ENCODE assay signal across 24 cellular contexts in the genomic region with DNA sequence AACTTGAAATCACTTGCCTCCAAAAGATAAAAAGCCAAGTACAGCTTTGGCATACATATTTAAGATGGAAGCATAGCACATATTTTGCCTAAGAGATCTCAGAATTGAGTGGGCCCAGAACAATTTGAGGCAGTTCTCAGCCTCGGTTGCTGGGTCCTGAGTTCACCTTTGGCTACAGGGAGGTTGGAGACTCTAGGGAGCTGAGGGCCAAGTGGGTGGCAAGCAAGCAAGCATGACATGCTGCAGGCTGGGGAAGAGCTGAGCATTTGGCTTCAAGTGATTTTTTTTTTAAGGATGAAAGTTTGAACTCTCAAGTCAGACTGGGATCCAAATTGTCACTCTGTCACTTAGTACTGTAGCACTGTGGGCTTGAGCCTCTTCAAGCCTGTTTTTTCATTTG.
DNase-seq lines count a peak whose midpoint lies in the region; ATAC-seq, FAIRE-seq and TF ChIP-seq lines count a peak whose summit lies in the region.
"Had no signal": no experiment of that assay in that cellular context is flagged by ENCODE, and none has a peak within 500 bp of the region (broad histone marks: within the 10 kb centered on the region; RNA-seq: fewer than 3 reads in every experiment).

No MANE protein-coding gene starts in this region.

- no peaks in the 10 kb centered on the region for H3K79me2 ChIP-seq in K562 (ENCODE audit: control insufficient read depth, insufficient read depth, low read length)

- 44% methylated on average over 1 of the region's 1 CpG for WGBS in K562 (ENCODE audit: insufficient coverage, low coverage, missing lambda C conversion rate)

- TF ChIP-seq CTCF in K562 (IDR thresholded peaks at IDR 0.05 in 2 of 3, conservative IDR thresholded peaks at IDR 0.05 in 1 of 3; ENCODE audit: insufficient read depth in 2 of 3, low read depth in 1 of 3, low read length in 3 of 3), result no peak
- TF ChIP-seq CTCF in nephron progenitor cell (IDR thresholded peaks at IDR 0.05), result no peak
- TF ChIP-seq CTCF in MCF 10A (IDR thresholded peaks at IDR 0.05; ENCODE audit: unreplicated experiment), result no peak

- no peaks in the 10 kb centered on the region for H3K9me3 ChIP-seq in K562 (replicated peaks; ENCODE audit: control insufficient read depth, insufficient read depth, low read depth, low read length)
- H3K9me3 ChIP-seq: BLaER1, Caco-2, HAP-1 had no signal

- no peak overlapping the region for H3K9ac ChIP-seq in K562 (ENCODE audit: insufficient read depth in 1 of 2, low read depth in 2 of 2, low read length in 2 of 2)
- H3K9ac ChIP-seq: BLaER1 had no signal

- CTCF ChIA-PET in K562 (lab: Yijun Ruan, JAX; ENCODE audit: low intra/inter-chr PET ratio), result no interaction called here
- CTCF ChIA-PET in MCF 10A (lab: Yijun Ruan, JAX), result interaction anchor here (1.0 kb wide), 1 partner anchor 16 kb away, joined by 3 read pairs; no protein-coding TSS in a partner anchor

- intact Hi-C loops in K562 (cut with micrococcal nuclease) (no loop called here), MCF 10A (cut with micrococcal nuclease) (no loop called here), left cardiac atrium (cut with DNase I) (no loop called here), sciatic nerve (cut with DNase I) (no loop called here)

- BruUV-seq in K562 (replicated peaks; lab: Mats Ljungman, UMichigan) (no TSS peak), MCF 10A (replicated peaks; lab: Mats Ljungman, UMichigan) (no TSS peak)

- in situ Hi-C loops in K562 (cut with MboI), result no loop called here

- H3K27me3 Mint-ChIP-seq in nephron progenitor cell (ENCODE audit: low read depth, poor library complexity), result no peaks in the 10 kb centered on the region
- H3K27me3 Mint-ChIP-seq in MCF 10A (ENCODE audit: insufficient read depth, unreplicated experiment), result no peaks in the 10 kb centered on the region
- H3K27me3 Mint-ChIP-seq: B cell; CD4-positive, CD25-positive, alpha-beta regulatory T cell had no signal

- H3K4me3 Mint-ChIP-seq in nephron progenitor cell, result no peak overlapping the region
- H3K4me3 Mint-ChIP-seq in stimulated activated effector memory CD8-positive, alpha-beta T cell treated with anti-CD3 and anti-CD28 coated beads, Interleukin-12 subunit alpha, Interleukin-12 subunit beta, amount 100 ng/mL, for 72 hours, result no peak overlapping the region
- no peak overlapping the region for H3K4me3 Mint-ChIP-seq in MCF 10A (ENCODE audit: unreplicated experiment)
- H3K4me3 Mint-ChIP-seq: B cell; CD4-positive, CD25-positive, alpha-beta regulatory T cell; CD8-positive, alpha-beta T cell; HFFc6 had no signal

- H3K4me1 ChIP-seq in K562 (replicated peaks in 1 of 2; ENCODE audit: control insufficient read depth in 2 of 2, insufficient read depth in 2 of 2, low read length in 2 of 2), result no peaks in the 10 kb centered on the region
- H3K4me1 ChIP-seq: Caco-2, HAP-1 had no signal

- H3K4me1 Mint-ChIP-seq in nephron progenitor cell (peaks cover 6% of the 10 kb centered on the region), MCF 10A (ENCODE audit: insufficient read depth, unreplicated experiment) (peaks cover 11% of the 10 kb centered on the region)
- peaks cover 29% of the 10 kb centered on the region for H3K4me1 Mint-ChIP-seq in stimulated activated effector memory CD8-positive, alpha-beta T cell treated with anti-CD3 and anti-CD28 coated beads, Interleukin-12 subunit alpha, Interleukin-12 subunit beta, amount 100 ng/mL, for 72 hours

- peaks cover 11% of the 10 kb centered on the region; the same call in 1 of the 2 replicates for H4K20me1 ChIP-seq in K562 (replicated peaks; ENCODE audit: control insufficient read depth, insufficient read depth, low read length)

- no peak overlapping the region for H2AFZ ChIP-seq in K562 (ENCODE audit: low read depth, low read length)

- DNase-seq in K562 (ENCODE audit: extremely low read depth in 1 of 4, low spot score in 3 of 4) (no peak), nephron progenitor cell (no peak), MCF 10A (ENCODE audit: unreplicated experiment) (no peak), left cardiac atrium (no peak), sciatic nerve (ENCODE audit: low spot score) (no peak), NCI-H1092 treated with DMSO at 0.1 percent for 48 hours (lab: John Stamatoyannopoulos, UW) (no peak)
- DNase-seq in stimulated activated effector memory CD8-positive, alpha-beta T cell treated with anti-CD3 and anti-CD28 coated beads, Interleukin-12 subunit alpha, Interleukin-12 subunit beta, amount 100 ng/mL, for 72 hours (ENCODE audit: low spot score in 2 of 2), result no peak
- DNase-seq: 8988T; Caco-2; CD4-positive, CD25-positive, alpha-beta regulatory T cell; CD8-positive, alpha-beta T cell; DMS153; DMS79; EL; GDM1; GOT3; HFFc6 had no signal

- H3K27ac Mint-ChIP-seq in nephron progenitor cell (peak overlapping the region; percentile 33), MCF 10A (ENCODE audit: low read depth, unreplicated experiment) (no peak overlapping the region)
- H3K27ac Mint-ChIP-seq in stimulated activated effector memory CD8-positive, alpha-beta T cell treated with anti-CD3 and anti-CD28 coated beads, Interleukin-12 subunit alpha, Interleukin-12 subunit beta, amount 100 ng/mL, for 72 hours, result peak overlapping the region; percentile 36
- H3K27ac Mint-ChIP-seq: B cell; CD4-positive, CD25-positive, alpha-beta regulatory T cell; CD8-positive, alpha-beta T cell; HFFc6 had no signal

- H3K27me3 ChIP-seq in K562 (ENCODE audit: control insufficient read depth in 2 of 2, insufficient read depth in 2 of 2, low read length in 2 of 2), result no peaks in the 10 kb centered on the region
- H3K27me3 ChIP-seq: BLaER1 had no signal

- no peaks in the 10 kb centered on the region for H3K36me3 ChIP-seq in K562 (ENCODE audit: control insufficient read depth, insufficient read depth, low read length)
- H3K36me3 ChIP-seq: HAP-1 had no signal

- TF ChIP-seq POLR2A in K562 (conservative IDR thresholded peaks at IDR 0.05), result no peak

- no peak overlapping the region for H3K4me2 ChIP-seq in K562 (ENCODE audit: insufficient read depth, low read length)
- H3K4me2 ChIP-seq: BLaER1 had no signal

- TF ChIP-seq RAD21 in K562 (CRISPR knock-in tag; conservative IDR thresholded peaks at IDR 0.05 in 1 of 2, IDR thresholded peaks at IDR 0.05 in 1 of 2), result no peak

- no peak for TF ChIP-seq EP300 in K562 (IDR thresholded peaks at IDR 0.05; ENCODE audit: low read length)

- no peak overlapping the region for H3K4me3 ChIP-seq in K562
- H3K4me3 ChIP-seq: BLaER1, HAP-1 had no signal

- no peak overlapping the region for H3K27ac ChIP-seq in K562 (ENCODE audit: extremely low read depth, low read depth, low read length)
- H3K27ac ChIP-seq: BLaER1, C4-2B had no signal

- H3K9me1 ChIP-seq in K562 (ENCODE audit: control insufficient read depth, insufficient read depth, low read length), result peaks cover 4% of the 10 kb centered on the region

- no peaks in the 10 kb centered on the region for H3K9me3 Mint-ChIP-seq in nephron progenitor cell
- no peaks in the 10 kb centered on the region for H3K9me3 Mint-ChIP-seq in stimulated activated effector memory CD8-positive, alpha-beta T cell treated with anti-CD3 and anti-CD28 coated beads, Interleukin-12 subunit alpha, Interleukin-12 subunit beta, amount 100 ng/mL, for 72 hours
- no peaks in the 10 kb centered on the region for H3K9me3 Mint-ChIP-seq in MCF 10A (ENCODE audit: unreplicated experiment)
- H3K9me3 Mint-ChIP-seq: CD8-positive, alpha-beta T cell; HFFc6 had no signal

- H3K36me3 Mint-ChIP-seq in nephron progenitor cell (ENCODE audit: low read depth) (peaks cover 20% of the 10 kb centered on the region), MCF 10A (ENCODE audit: insufficient read depth, unreplicated experiment) (peaks cover 6% of the 10 kb centered on the region)
- no peaks in the 10 kb centered on the region for H3K36me3 Mint-ChIP-seq in stimulated activated effector memory CD8-positive, alpha-beta T cell treated with anti-CD3 and anti-CD28 coated beads, Interleukin-12 subunit alpha, Interleukin-12 subunit beta, amount 100 ng/mL, for 72 hours

- POLR2A ChIA-PET in K562 (lab: Yijun Ruan, JAX), result interaction anchor here (0.6 to 0.7 kb wide), 2 partner anchors 18 to 323 kb away, joined by 3 read pairs; no protein-coding TSS in a partner anchor
- POLR2A ChIA-PET in MCF 10A (lab: Yijun Ruan, JAX), result no interaction called here

- no peak for ATAC-seq in K562
- ATAC-seq in stimulated activated effector memory CD8-positive, alpha-beta T cell treated with anti-CD3 and anti-CD28 coated beads, Interleukin-12 subunit alpha, Interleukin-12 subunit beta, amount 100 ng/mL, for 72 hours, result no peak
- ATAC-seq in left cardiac atrium, result no peak
- no peak for ATAC-seq in sciatic nerve
- ATAC-seq: CD8-positive, alpha-beta T cell had no signal

- FAIRE-seq in K562 (lab: Jason Lieb, UNC), result peak; percentile 23
- FAIRE-seq: GM12891, GM18507, H54 had no signal

TF ChIP-seq in K562, 482 proteins besides CTCF, POLR2A, EP300 and RAD21 (continues in another document):
- TF ChIP-seq, protein P1, sequence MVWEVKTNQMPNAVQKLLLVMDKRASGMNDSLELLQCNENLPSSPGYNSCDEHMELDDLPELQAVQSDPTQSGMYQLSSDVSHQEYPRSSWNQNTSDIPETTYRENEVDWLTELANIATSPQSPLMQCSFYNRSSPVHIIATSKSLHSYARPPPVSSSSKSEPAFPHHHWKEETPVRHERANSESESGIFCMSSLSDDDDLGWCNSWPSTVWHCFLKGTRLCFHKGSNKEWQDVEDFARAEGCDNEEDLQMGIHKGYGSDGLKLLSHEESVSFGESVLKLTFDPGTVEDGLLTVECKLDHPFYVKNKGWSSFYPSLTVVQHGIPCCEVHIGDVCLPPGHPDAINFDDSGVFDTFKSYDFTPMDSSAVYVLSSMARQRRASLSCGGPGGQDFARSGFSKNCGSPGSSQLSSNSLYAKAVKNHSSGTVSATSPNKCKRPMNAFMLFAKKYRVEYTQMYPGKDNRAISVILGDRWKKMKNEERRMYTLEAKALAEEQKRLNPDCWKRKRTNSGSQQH (CRISPR knock-in tag; IDR thresholded peaks at IDR 0.05), result no peak
- no peak for TF ChIP-seq ZNF785 (CRISPR knock-in tag; IDR thresholded peaks at IDR 0.05)
- no peak for TF ChIP-seq ZNF23 (CRISPR knock-in tag; IDR thresholded peaks at IDR 0.05)
- no peak for TF ChIP-seq MTA1 (IDR thresholded peaks at IDR 0.05; ENCODE audit: borderline replicate concordance)
- TF ChIP-seq, protein P2, sequence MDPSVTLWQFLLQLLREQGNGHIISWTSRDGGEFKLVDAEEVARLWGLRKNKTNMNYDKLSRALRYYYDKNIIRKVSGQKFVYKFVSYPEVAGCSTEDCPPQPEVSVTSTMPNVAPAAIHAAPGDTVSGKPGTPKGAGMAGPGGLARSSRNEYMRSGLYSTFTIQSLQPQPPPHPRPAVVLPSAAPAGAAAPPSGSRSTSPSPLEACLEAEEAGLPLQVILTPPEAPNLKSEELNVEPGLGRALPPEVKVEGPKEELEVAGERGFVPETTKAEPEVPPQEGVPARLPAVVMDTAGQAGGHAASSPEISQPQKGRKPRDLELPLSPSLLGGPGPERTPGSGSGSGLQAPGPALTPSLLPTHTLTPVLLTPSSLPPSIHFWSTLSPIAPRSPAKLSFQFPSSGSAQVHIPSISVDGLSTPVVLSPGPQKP (CRISPR knock-in tag; IDR thresholded peaks at IDR 0.05), result no peak
- no peak for TF ChIP-seq ZNF444 (CRISPR knock-in tag; IDR thresholded peaks at IDR 0.05)
- TF ChIP-seq ZNF584 (CRISPR knock-in tag; IDR thresholded peaks at IDR 0.05; ENCODE audit: low read depth), result no peak
